Comparison of ENCODE assay signal across 1 cellular context in the genomic region with DNA sequence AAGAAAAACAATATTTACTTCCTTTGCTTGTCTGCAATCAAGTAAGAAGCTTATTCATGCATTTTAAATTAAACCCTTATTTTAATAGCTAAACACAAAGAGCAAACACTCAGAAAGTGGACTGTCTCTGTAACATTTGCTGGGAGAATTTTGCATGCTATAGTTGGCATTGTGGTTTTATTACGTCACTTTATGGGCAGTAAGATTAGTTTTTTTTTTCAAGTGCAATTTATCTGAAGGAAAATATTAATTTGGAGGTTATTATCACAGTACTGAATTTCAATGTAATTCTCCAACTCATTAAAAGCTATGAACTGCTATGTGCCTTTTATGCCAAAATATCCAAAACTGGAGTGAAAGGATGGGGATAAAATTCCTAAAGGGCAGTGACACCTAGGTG.
TF ChIP-seq lines count a peak whose summit lies in the region.

No MANE protein-coding gene starts in this region.

TF ChIP-seq in HEK293, 187 proteins besides CTCF, POLR2A, EP300 and RAD21 (continued from another document):
- TF ChIP-seq ATF2 (tag by site-specific recombination; IDR thresholded peaks at IDR 0.05; ENCODE audit: low read depth) (peak; percentile 86), ZNF623 (tag by site-specific recombination; IDR thresholded peaks at IDR 0.05) (no peak), ZNF785 (tag by site-specific recombination; IDR thresholded peaks at IDR 0.05) (no peak), ZNF184 (tag by site-specific recombination; IDR thresholded peaks at IDR 0.05) (no peak), ZNF571 (tag by site-specific recombination; IDR thresholded peaks at IDR 0.05) (no peak), ZNF391 (tag by site-specific recombination; IDR thresholded peaks at IDR 0.05; ENCODE audit: borderline replicate concordance, low read depth) (no peak), MYNN (tag by site-specific recombination; IDR thresholded peaks at IDR 0.05; ENCODE audit: borderline replicate concordance) (no peak), ZNF692 (tag by site-specific recombination; IDR thresholded peaks at IDR 0.05) (no peak), ZNF677 (tag by site-specific recombination; IDR thresholded peaks at IDR 0.05) (no peak), ZNF423 (tag by site-specific recombination; IDR thresholded peaks at IDR 0.05) (no peak), OSR2 (tag by site-specific recombination; IDR thresholded peaks at IDR 0.05) (no peak), SP3 (tag by site-specific recombination; IDR thresholded peaks at IDR 0.05) (no peak), ZNF843 (tag by site-specific recombination; IDR thresholded peaks at IDR 0.05) (0 out of 2 replicates have a peak, but pooled peaks have one; percentile 12), ZNF629 (tag by site-specific recombination; IDR thresholded peaks at IDR 0.05) (0 out of 2 replicates have a peak, but pooled peaks have one; percentile 39), ZNF133 (tag by site-specific recombination; IDR thresholded peaks at IDR 0.05) (no peak), YY2 (tag by site-specific recombination; IDR thresholded peaks at IDR 0.05) (no peak), ZNF654 (tag by site-specific recombination; IDR thresholded peaks at IDR 0.05; ENCODE audit: low read depth) (no peak), ZBTB44 (tag by site-specific recombination; IDR thresholded peaks at IDR 0.05) (0 out of 2 replicates have a peak, but pooled peaks have one; percentile 21)
- TF ChIP-seq, protein P1, sequence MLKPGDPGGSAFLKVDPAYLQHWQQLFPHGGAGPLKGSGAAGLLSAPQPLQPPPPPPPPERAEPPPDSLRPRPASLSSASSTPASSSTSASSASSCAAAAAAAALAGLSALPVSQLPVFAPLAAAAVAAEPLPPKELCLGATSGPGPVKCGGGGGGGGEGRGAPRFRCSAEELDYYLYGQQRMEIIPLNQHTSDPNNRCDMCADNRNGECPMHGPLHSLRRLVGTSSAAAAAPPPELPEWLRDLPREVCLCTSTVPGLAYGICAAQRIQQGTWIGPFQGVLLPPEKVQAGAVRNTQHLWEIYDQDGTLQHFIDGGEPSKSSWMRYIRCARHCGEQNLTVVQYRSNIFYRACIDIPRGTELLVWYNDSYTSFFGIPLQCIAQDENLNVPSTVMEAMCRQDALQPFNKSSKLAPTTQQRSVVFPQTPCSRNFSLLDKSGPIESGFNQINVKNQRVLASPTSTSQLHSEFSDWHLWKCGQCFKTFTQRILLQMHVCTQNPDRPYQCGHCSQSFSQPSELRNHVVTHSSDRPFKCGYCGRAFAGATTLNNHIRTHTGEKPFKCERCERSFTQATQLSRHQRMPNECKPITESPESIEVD (tag by site-specific recombination; IDR thresholded peaks at IDR 0.05): peak; percentile 90
- TF ChIP-seq, protein P2, sequence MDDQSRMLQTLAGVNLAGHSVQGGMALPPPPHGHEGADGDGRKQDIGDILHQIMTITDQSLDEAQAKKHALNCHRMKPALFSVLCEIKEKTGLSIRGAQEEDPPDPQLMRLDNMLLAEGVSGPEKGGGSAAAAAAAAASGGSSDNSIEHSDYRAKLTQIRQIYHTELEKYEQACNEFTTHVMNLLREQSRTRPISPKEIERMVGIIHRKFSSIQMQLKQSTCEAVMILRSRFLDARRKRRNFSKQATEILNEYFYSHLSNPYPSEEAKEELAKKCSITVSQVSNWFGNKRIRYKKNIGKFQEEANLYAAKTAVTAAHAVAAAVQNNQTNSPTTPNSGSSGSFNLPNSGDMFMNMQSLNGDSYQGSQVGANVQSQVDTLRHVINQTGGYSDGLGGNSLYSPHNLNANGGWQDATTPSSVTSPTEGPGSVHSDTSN (CRISPR knock-in tag; IDR thresholded peaks at IDR 0.05): no peak
TF ChIP-seq in HEK293: peak in this region for 6.
